ENCODE assay signal across 1 cellular context in genomic region chr17:27351741-27352140, GRCh38.
TF ChIP-seq lines count a peak whose summit lies in the region.

No MANE protein-coding gene starts in this region.

TF ChIP-seq in IMR-90, 13 proteins besides CTCF, POLR2A, EP300 and RAD21 (continued from another document):
- TF ChIP-seq MXI1 (IDR thresholded peaks at IDR 0.05; ENCODE audit: borderline replicate concordance, low read depth, low read length) (no peak), SMC3 (IDR thresholded peaks at IDR 0.05; ENCODE audit: low read depth, low read length) (no peak), MAFK (IDR thresholded peaks at IDR 0.05; ENCODE audit: low read depth, low read length) (no peak), RFX5 (IDR thresholded peaks at IDR 0.05; ENCODE audit: low read depth, low read length) (no peak), CEBPB (IDR thresholded peaks at IDR 0.05; ENCODE audit: low read depth, low read length) (no peak), FOS (IDR thresholded peaks at IDR 0.05; ENCODE audit: low read depth, low read length) (no peak), BHLHE40 (IDR thresholded peaks at IDR 0.05; ENCODE audit: low read depth, low read length) (no peak), NFE2L2 (IDR thresholded peaks at IDR 0.05; ENCODE audit: low read depth, low read length) (no peak)
- TF ChIP-seq, protein P1, sequence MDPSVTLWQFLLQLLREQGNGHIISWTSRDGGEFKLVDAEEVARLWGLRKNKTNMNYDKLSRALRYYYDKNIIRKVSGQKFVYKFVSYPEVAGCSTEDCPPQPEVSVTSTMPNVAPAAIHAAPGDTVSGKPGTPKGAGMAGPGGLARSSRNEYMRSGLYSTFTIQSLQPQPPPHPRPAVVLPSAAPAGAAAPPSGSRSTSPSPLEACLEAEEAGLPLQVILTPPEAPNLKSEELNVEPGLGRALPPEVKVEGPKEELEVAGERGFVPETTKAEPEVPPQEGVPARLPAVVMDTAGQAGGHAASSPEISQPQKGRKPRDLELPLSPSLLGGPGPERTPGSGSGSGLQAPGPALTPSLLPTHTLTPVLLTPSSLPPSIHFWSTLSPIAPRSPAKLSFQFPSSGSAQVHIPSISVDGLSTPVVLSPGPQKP (IDR thresholded peaks at IDR 0.05; ENCODE audit: borderline replicate concordance, low read depth, low read length), result no peak
